8 cellular contexts compared by ENCODE assay signal in the genomic region with DNA sequence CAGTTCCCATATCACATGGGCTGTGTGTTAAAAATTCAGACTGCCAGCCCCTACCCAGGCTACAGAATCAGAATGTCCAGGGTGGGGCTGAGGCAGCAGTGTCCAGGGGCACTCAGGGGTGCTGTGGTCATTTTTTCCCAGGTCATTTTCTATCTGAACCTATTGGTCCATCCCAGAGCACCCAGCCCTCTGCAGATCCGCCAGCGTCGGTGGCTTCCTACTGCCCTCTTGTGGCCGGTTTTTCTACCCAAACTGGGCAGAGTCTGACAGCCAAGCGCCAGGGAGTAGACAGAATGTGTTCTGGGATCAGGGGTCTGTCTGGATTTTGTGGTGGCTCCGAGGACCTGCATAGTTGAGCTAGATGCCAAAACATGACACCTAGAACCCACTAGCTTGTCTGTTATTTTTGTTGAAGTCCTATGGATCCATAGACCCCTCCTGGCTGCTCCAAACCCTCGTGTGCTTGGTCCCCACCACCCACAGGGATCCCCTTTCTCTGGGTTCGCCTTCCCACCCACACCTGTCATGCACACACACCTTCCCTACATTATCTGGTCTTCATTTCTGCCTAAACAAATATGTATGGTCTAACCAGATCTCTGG. TPM values are rescaled to one million over a fixed set of nuclear protein-coding genes. Genes with fewer than 3 reads are reported as not detected.
DNase-seq lines count a peak whose midpoint lies in the region; ATAC-seq and TF ChIP-seq lines count a peak whose summit lies in the region.

No MANE protein-coding gene starts in this region.

- H3K4me3 ChIP-seq in right atrium auricular region = no peak overlapping the region

- in situ Hi-C loops in ACHN (cut with HindIII; ENCODE audit: low pct_ligation_motif_present, low pct_unique_long_range_greater_than_20kb, low sequenced_read_pairs) = no loop called here

- ATAC-seq in GM18502 (IDR thresholded peaks at IDR 0.05; ENCODE audit: poor library complexity, unreplicated experiment) (peak; percentile 44), sciatic nerve (peak; percentile 82), HG03280 (IDR thresholded peaks at IDR 0.05; ENCODE audit: unreplicated experiment) (no peak)

- H3K9me3 ChIP-seq in right atrium auricular region = no peaks in the 10 kb centered on the region

- DNase-seq in ACHN (peak; percentile 76), MV-4-11 (lab: John Stamatoyannopoulos, UW) (peak; percentile 47), T follicular helper cell (ENCODE audit: low read depth) (peak; percentile 42), amniotic epithelial cell (ENCODE audit: low read depth) (peak; percentile 58), right atrium auricular region (ENCODE audit: low spot score) (peak; percentile 78), sciatic nerve (ENCODE audit: low spot score) (peak; percentile 87)

- no peaks in the 10 kb centered on the region for H3K36me3 ChIP-seq in right atrium auricular region

- TF ChIP-seq CTCF in right atrium auricular region (IDR thresholded peaks at IDR 0.05) = peak; percentile 69 to 85

- peaks cover 0 to 8% of the 10 kb centered on the region in 2 donors for H3K4me1 ChIP-seq in right atrium auricular region

- intact Hi-C loops in sciatic nerve (cut with DNase I) = no loop called here

- no peak overlapping the region for H3K27ac ChIP-seq in right atrium auricular region

- H3K27me3 ChIP-seq in right atrium auricular region = no peaks in the 10 kb centered on the region

RNA-seq across cellular contexts. Expression of a gene that starts 34.1 kb away (rescaled TPM):
- total RNA-seq in right atrium auricular region (1 to 10 TPM; 5.0 to 6.2 TPM), sciatic nerve (24.0 TPM)
